In the genomic region with DNA sequence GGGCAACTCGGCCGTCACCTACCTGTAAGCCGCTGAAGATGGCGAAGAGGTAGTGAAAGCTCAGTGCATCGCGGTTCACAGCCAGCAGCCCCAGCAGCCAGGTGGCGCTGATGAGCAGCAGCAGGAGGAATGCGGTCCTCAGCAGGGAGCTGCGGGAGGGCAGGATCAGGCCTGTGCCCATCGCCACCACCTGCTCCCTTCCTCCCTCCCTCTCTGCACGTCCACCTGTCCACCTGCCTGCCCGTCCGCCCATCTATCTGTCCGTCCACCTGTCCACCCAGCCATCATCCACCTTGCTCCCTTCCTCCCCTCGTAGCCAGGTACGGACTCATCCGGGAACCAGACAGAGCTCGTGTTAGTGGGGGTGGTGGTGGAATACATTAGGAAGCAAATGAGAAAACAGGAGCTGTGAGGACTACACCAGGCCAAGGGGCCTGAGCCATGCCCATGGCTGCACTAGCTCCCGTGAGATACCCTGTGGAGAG, we compare ENCODE assay signal across 8 cellular contexts. TPM values are rescaled to one million over a fixed set of nuclear protein-coding genes. Genes with fewer than 3 reads are reported as not detected.
DNase-seq lines count a peak whose midpoint lies in the region; ATAC-seq and TF ChIP-seq lines count a peak whose summit lies in the region.

No MANE protein-coding gene starts in this region.

- peak; percentile 94 for TF ChIP-seq CTCF in choroid plexus epithelial cell (conservative IDR thresholded peaks at IDR 0.05; ENCODE audit: low read depth, low read length)
- TF ChIP-seq CTCF in lung (IDR thresholded peaks at IDR 0.05; ENCODE audit: control extremely low read depth, extremely low read depth): peak; percentile 67

- H3K9me3 ChIP-seq in lung (ENCODE audit: control insufficient read depth in 2 of 2, insufficient read depth in 1 of 2, low read length in 1 of 2): peaks cover 0 to 2% of the 10 kb centered on the region in 2 donors

- H3K27ac ChIP-seq in lung (ENCODE audit: low read depth in 1 of 2, low read length in 1 of 2): no peak overlapping the region

- peaks cover 0 to 18% of the 10 kb centered on the region in 2 donors for H3K36me3 ChIP-seq in lung (ENCODE audit: control insufficient read depth in 2 of 2, insufficient read depth in 2 of 2, low read length in 2 of 2)

- DNase-seq in NCI-H1436 (lab: John Stamatoyannopoulos, UW): peak; percentile 44
- DNase-seq in NCI-H1436 treated with DMSO at 0.1 percent for 48 hours (lab: John Stamatoyannopoulos, UW): no peak
- DNase-seq in NCI-H2196 (lab: John Stamatoyannopoulos, UW; ENCODE audit: unreplicated experiment): peak; percentile 59
- DNase-seq in activated CD4-positive, alpha-beta T cell treated with anti-CD3 and anti-CD28 coated beads for 4 hours: peak; percentile 57 to 65
- DNase-seq in choroid plexus epithelial cell (ENCODE audit: low read depth): peak; percentile 64
- DNase-seq in lung (ENCODE audit: low spot score): peak; percentile 74
- peak; percentile 85 for DNase-seq in stimulated activated CD8-positive, alpha-beta memory T cell treated with anti-CD3 and anti-CD28 coated beads, Interleukin-4, amount 100 ng/mL, for 48 hours

- ATAC-seq in lung (ENCODE audit: insufficient read depth, low FRiP score) (no peak), GM18873 (IDR thresholded peaks at IDR 0.05; ENCODE audit: low FRiP score, unreplicated experiment) (no peak)

- H3K4me3 ChIP-seq in choroid plexus epithelial cell (ENCODE audit: low read depth, low read length): no peak overlapping the region
- no peak overlapping the region for H3K4me3 ChIP-seq in lung

- H3K4me1 ChIP-seq in lung (ENCODE audit: control insufficient read depth in 2 of 2, insufficient read depth in 2 of 2, low read length in 2 of 2): no peaks in the 10 kb centered on the region

- no peaks in the 10 kb centered on the region for H3K27me3 ChIP-seq in lung (ENCODE audit: control insufficient read depth, insufficient read depth)

- WGBS in lung, 2 donors: 42 to 48% methylated on average over 18 to 19 of the region's 19 CpGs

RNA-seq across cellular contexts. Expression of a gene that starts 32.2 kb away (rescaled TPM):
- 10 to 100 TPM; 39.2 to 42.3 TPM for total RNA-seq in lung
- polyA plus RNA-seq in lung: 10 to 100 TPM; 24.1 to 28.7 TPM
